In the genomic region with DNA sequence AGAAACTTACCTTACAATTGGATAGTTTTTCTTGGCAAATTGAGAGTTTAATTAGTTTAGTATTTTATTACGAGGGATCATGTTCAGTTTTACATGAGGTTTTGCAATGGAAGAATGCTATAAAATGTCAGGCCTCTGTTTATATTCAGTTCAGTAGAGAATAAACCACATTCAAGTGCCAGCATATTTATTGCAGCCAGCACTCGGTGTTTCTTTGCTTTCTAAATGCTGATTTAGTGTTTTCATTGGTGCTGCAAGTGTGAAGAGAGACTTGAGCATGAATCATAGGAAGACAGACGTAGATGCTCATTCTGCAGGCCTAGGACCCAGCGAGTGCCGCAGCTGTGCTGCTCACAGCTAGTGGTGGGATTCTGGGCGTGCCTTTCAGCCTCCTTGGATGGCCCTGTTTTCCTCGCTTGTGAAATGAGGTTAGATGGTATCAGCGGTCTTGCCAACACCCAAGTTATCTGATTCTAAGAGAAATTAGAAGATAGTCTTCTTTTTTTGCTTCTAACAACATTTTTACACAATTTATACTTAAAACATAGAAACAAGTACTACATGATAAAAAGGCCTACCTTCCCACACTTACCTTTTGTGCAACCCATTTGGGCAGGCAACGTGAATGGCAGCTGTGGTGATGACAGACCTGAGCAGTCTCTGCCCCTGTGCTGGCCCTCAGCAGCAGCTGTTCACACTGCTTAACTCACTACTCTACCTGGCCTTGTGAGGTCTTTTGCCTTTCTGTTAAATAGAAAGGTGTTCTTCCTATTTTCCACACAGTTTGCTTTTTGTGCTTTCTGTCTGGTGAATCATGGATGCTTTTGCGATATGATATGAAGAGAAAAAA, we compare ENCODE assay signal across 9 cellular contexts. TPM values are rescaled to one million over a fixed set of nuclear protein-coding genes. Genes with fewer than 3 reads are reported as not detected.
A peak's percentile ranks its signal among the peaks of the same experiment; 100 is the strongest.
DNase-seq lines count a peak whose midpoint lies in the region; ATAC-seq and TF ChIP-seq lines count a peak whose summit lies in the region.
"Had no signal": no experiment of that assay in that cellular context is flagged by ENCODE, and none has a peak within 500 bp of the region (broad histone marks: within the 10 kb centered on the region; RNA-seq: fewer than 3 reads in every experiment).

No MANE protein-coding gene starts in this region.

- peaks cover 4 to 20% of the 10 kb centered on the region in 2 donors for H3K36me3 Mint-ChIP-seq in CD4-positive, alpha-beta memory T cell
- H3K36me3 Mint-ChIP-seq in CD14-positive monocyte: peaks cover 9 to 13% of the 10 kb centered on the region in 2 donors

- H3K36me3 ChIP-seq in CD4-positive, alpha-beta memory T cell (ENCODE audit: insufficient read depth, low read length): no peaks in the 10 kb centered on the region
- no peaks in the 10 kb centered on the region for H3K36me3 ChIP-seq in SJCRH30
- no peaks in the 10 kb centered on the region for H3K36me3 ChIP-seq in ascending aorta
- no peaks in the 10 kb centered on the region for H3K36me3 ChIP-seq in neutrophil

- peaks cover 0 to 3% (median 0%) of the 10 kb centered on the region in 8 donors for H3K9me3 Mint-ChIP-seq in CD4-positive, alpha-beta memory T cell
- no peaks in the 10 kb centered on the region for H3K9me3 Mint-ChIP-seq in CD14-positive monocyte

- ATAC-seq in HG03175 (IDR thresholded peaks at IDR 0.05; ENCODE audit: unreplicated experiment): no peak

- H3K4me3 Mint-ChIP-seq in CD4-positive, alpha-beta memory T cell: peak overlapping the region; percentile 70 to 89 (median 79)
- H3K4me3 Mint-ChIP-seq in CD14-positive monocyte: no peak overlapping the region

- POLR2A ChIA-PET in CD4-positive, alpha-beta memory T cell (lab: Charles Lee; ENCODE audit: partially characterized antibody): interaction anchor here (1.0 to 23.8 kb wide), 8 partner anchors 7 to 258 kb away, joined by 3 to 727 read pairs (median 108); partner anchors contain the start of genes DMXL1 and TNFAIP8

- peak overlapping the region; percentile 24 to 39 for H3K4me3 ChIP-seq in CD4-positive, alpha-beta memory T cell (ENCODE audit: low read length in 2 of 2)
- H3K4me3 ChIP-seq in SJCRH30 (no peak overlapping the region), ascending aorta (no peak overlapping the region), neutrophil (ENCODE audit: low read depth in 1 of 2, low read length in 1 of 2) (no peak overlapping the region)
- H3K4me3 ChIP-seq: lung had no signal

- no peaks in the 10 kb centered on the region for H3K27me3 ChIP-seq in CD4-positive, alpha-beta memory T cell (ENCODE audit: insufficient read depth, low read length)
- H3K27me3 ChIP-seq in SJCRH30 (no peaks in the 10 kb centered on the region), ascending aorta (no peaks in the 10 kb centered on the region), neutrophil (no peaks in the 10 kb centered on the region)

- no peaks in the 10 kb centered on the region for H3K9me3 ChIP-seq in CD4-positive, alpha-beta memory T cell (ENCODE audit: control insufficient read depth in 1 of 2, low read length in 2 of 2)
- H3K9me3 ChIP-seq in SJCRH30 (replicated peaks): no peaks in the 10 kb centered on the region
- no peaks in the 10 kb centered on the region for H3K9me3 ChIP-seq in ascending aorta
- H3K9me3 ChIP-seq in neutrophil: no peaks in the 10 kb centered on the region

- peak; percentile 56 to 89 (median 63) for DNase-seq in CD4-positive, alpha-beta memory T cell
- DNase-seq in SJCRH30 (peak; percentile 47 to 57), ascending aorta (ENCODE audit: low spot score in 2 of 2) (no peak), caudate nucleus (lab: John Stamatoyannopoulos, UW) (no peak), CD14-positive monocyte (ENCODE audit: low spot score) (no peak), NCI-H2227 (lab: John Stamatoyannopoulos, UW; ENCODE audit: unreplicated experiment) (no peak)

- peak overlapping the region; percentile 93 to 97 (median 96) for H3K27ac Mint-ChIP-seq in CD4-positive, alpha-beta memory T cell
- peak overlapping the region in 2 of 7 donors; percentile 0 to 51 for H3K27ac Mint-ChIP-seq in CD14-positive monocyte

- intact Hi-C loops in CD4-positive, alpha-beta memory T cell (cut with micrococcal nuclease): no loop called here
- intact Hi-C loops in ascending aorta (cut with DNase I) (loop anchor here (2.0 kb wide), 1 partner anchor 26 kb away; no protein-coding TSS in a partner anchor), CD14-positive monocyte (cut with micrococcal nuclease) (no loop called here)

- CTCF ChIA-PET in CD4-positive, alpha-beta memory T cell (lab: Charles Lee; ENCODE audit: partially characterized antibody): interaction anchor here (0.9 to 6.1 kb wide), 7 partner anchors 11 to 61 kb away, joined by 3 to 52 read pairs (median 6); no protein-coding TSS in a partner anchor

- peak overlapping the region; percentile 75 for H3K27ac ChIP-seq in CD4-positive, alpha-beta memory T cell (ENCODE audit: low read depth, low read length)
- H3K27ac ChIP-seq in SJCRH30 (no peak overlapping the region), ascending aorta (peak overlapping the region; percentile 20 to 22), neutrophil (peak overlapping the region; percentile 86), caudate nucleus (ENCODE audit: low read depth, low read length) (no peak overlapping the region)

- TF ChIP-seq CTCF in ascending aorta (IDR thresholded peaks at IDR 0.05) (no peak), neutrophil (IDR thresholded peaks at IDR 0.05) (no peak), CD14-positive monocyte (IDR thresholded peaks at IDR 0.05) (no peak)

- H3K27me3 Mint-ChIP-seq in CD4-positive, alpha-beta memory T cell: no peaks in the 10 kb centered on the region
- peaks cover 0 to 3% (median 2%) of the 10 kb centered on the region in 3 donors for H3K27me3 Mint-ChIP-seq in CD14-positive monocyte (ENCODE audit: low read depth in 3 of 3)

- H3K4me1 ChIP-seq in CD4-positive, alpha-beta memory T cell (ENCODE audit: insufficient read depth, low read length): peaks cover 91% of the 10 kb centered on the region
- H3K4me1 ChIP-seq in SJCRH30: peaks cover 26% of the 10 kb centered on the region
- peaks cover 0 to 10% of the 10 kb centered on the region in 2 donors for H3K4me1 ChIP-seq in ascending aorta
- peaks cover 85 to 92% of the 10 kb centered on the region in 2 experiments for H3K4me1 ChIP-seq in neutrophil (ENCODE audit: control insufficient read depth in 1 of 2, insufficient read depth in 1 of 2, low read depth in 1 of 2, low read length in 1 of 2)

- H3K4me1 Mint-ChIP-seq in CD4-positive, alpha-beta memory T cell: peaks cover 68 to 92% (median 78%) of the 10 kb centered on the region in 4 donors
- H3K4me1 Mint-ChIP-seq in CD14-positive monocyte: peaks cover 72% of the 10 kb centered on the region

RNA-seq across cellular contexts. Expression of gene TNFAIP8, which starts 26.8 kb away (rescaled TPM):
- total RNA-seq in CD4-positive, alpha-beta memory T cell: 100 to 1,000 TPM; 167 to 176 TPM
- polyA plus RNA-seq in CD4-positive, alpha-beta memory T cell: 100 to 1,000 TPM; 277 to 423 TPM
- 43.1 and 45.3 TPM in 2 replicates for total RNA-seq in SJCRH30 (2014; rRNA removed; shearing (Covaris generic))
- total RNA-seq in ascending aorta: 3.5 TPM
- 10 to 100 TPM; 47.0 to 55.5 TPM for polyA plus RNA-seq in CD14-positive monocyte

Comparison
In these comparisons a context has a peak if more than half of its experiments do, and no peak if none do; other contexts are left out.
1. DNase-seq: peak in CD4-positive, alpha-beta memory T cell (5 of 5) and SJCRH30 (2 of 2); none in ascending aorta (0 of 2), caudate nucleus (0 of 61), CD14-positive monocyte (single experiment) and NCI-H2227 (single experiment).
2. H3K27ac ChIP-seq: peak in CD4-positive, alpha-beta memory T cell (single experiment), ascending aorta (2 of 2) and neutrophil (single experiment); none in SJCRH30 (single experiment) and caudate nucleus (single experiment).
3. H3K4me3 ChIP-seq: peak in CD4-positive, alpha-beta memory T cell (2 of 2); none in SJCRH30 (single experiment), ascending aorta (0 of 2) and neutrophil (0 of 2).
4. H3K4me3 Mint-ChIP-seq: peak in CD4-positive, alpha-beta memory T cell (8 of 8); none in CD14-positive monocyte (0 of 2).